ENCODE assay signal across 2 cellular contexts in the genomic region with DNA sequence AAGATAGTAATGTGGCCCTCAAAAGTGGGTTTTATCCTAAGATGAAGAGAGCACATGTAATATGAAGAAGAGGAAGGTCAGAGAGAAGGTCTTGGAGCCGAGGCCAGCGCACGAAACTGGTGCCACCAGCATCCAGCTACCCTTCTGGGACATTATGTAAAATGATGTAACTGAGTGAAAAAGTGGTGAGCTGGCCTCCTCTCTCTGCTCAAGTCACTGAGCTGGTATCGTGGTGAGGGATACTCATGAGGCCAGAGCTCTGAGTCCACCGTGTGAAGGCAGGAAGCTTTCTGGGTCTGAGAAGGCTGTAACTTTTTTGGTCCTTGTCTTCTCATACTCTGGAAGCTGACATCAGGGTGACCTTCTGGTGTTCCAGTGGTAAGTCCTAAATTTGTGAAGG.
TF ChIP-seq lines count a peak whose summit lies in the region.

No MANE protein-coding gene starts in this region.

TF ChIP-seq in IMR-90, 13 proteins besides CTCF, POLR2A, EP300 and RAD21:
- TF ChIP-seq SMC3 (IDR thresholded peaks at IDR 0.05; ENCODE audit: low read depth, low read length), result no peak
- TF ChIP-seq CEBPB (IDR thresholded peaks at IDR 0.05; ENCODE audit: low read depth, low read length), result peak; percentile 14; the same call in 1 of the 2 replicates
- TF ChIP-seq FOS (IDR thresholded peaks at IDR 0.05; ENCODE audit: low read depth, low read length), result no peak

TF ChIP-seq in SK-N-SH, 30 proteins besides CTCF, POLR2A, EP300 and RAD21:
- TF ChIP-seq POLR2AphosphoS5 (IDR thresholded peaks at IDR 0.05; ENCODE audit: low read depth, low read length) (no peak), EZH2phosphoT487 (IDR thresholded peaks at IDR 0.05; ENCODE audit: borderline replicate concordance, low read depth) (no peak), CHD2 (IDR thresholded peaks at IDR 0.05; ENCODE audit: low read length, partially characterized antibody) (no peak), NFIC (IDR thresholded peaks at IDR 0.05; ENCODE audit: borderline replicate concordance) (no peak), RFX5 (IDR thresholded peaks at IDR 0.05; ENCODE audit: low read length) (no peak), MEF2A (IDR thresholded peaks at IDR 0.05; ENCODE audit: borderline replicate concordance, low read depth) (no peak), GATA2 (CRISPR knock-in tag; IDR thresholded peaks at IDR 0.05) (no peak), FOSL2 (IDR thresholded peaks at IDR 0.05; ENCODE audit: borderline replicate concordance, low read depth) (no peak), SMC3 (IDR thresholded peaks at IDR 0.05; ENCODE audit: low read depth, low read length) (no peak), FOXM1 (IDR thresholded peaks at IDR 0.05; ENCODE audit: low read depth) (no peak), YY1 (IDR thresholded peaks at IDR 0.05; ENCODE audit: low read depth) (no peak), TEAD4 (IDR thresholded peaks at IDR 0.05; ENCODE audit: borderline replicate concordance, insufficient read depth) (no peak), RXRA (IDR thresholded peaks at IDR 0.05; ENCODE audit: borderline replicate concordance, low read depth) (no peak), MXI1 (IDR thresholded peaks at IDR 0.05; ENCODE audit: low read depth, low read length) (no peak)
- TF ChIP-seq, protein P1, sequence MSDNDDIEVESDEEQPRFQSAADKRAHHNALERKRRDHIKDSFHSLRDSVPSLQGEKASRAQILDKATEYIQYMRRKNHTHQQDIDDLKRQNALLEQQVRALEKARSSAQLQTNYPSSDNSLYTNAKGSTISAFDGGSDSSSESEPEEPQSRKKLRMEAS (IDR thresholded peaks at IDR 0.05; ENCODE audit: low read depth), result no peak
- TF ChIP-seq, protein P2, sequence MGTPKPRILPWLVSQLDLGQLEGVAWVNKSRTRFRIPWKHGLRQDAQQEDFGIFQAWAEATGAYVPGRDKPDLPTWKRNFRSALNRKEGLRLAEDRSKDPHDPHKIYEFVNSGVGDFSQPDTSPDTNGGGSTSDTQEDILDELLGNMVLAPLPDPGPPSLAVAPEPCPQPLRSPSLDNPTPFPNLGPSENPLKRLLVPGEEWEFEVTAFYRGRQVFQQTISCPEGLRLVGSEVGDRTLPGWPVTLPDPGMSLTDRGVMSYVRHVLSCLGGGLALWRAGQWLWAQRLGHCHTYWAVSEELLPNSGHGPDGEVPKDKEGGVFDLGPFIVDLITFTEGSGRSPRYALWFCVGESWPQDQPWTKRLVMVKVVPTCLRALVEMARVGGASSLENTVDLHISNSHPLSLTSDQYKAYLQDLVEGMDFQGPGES (IDR thresholded peaks at IDR 0.05; ENCODE audit: low read depth, low read length), result no peak
- TF ChIP-seq, protein P3, sequence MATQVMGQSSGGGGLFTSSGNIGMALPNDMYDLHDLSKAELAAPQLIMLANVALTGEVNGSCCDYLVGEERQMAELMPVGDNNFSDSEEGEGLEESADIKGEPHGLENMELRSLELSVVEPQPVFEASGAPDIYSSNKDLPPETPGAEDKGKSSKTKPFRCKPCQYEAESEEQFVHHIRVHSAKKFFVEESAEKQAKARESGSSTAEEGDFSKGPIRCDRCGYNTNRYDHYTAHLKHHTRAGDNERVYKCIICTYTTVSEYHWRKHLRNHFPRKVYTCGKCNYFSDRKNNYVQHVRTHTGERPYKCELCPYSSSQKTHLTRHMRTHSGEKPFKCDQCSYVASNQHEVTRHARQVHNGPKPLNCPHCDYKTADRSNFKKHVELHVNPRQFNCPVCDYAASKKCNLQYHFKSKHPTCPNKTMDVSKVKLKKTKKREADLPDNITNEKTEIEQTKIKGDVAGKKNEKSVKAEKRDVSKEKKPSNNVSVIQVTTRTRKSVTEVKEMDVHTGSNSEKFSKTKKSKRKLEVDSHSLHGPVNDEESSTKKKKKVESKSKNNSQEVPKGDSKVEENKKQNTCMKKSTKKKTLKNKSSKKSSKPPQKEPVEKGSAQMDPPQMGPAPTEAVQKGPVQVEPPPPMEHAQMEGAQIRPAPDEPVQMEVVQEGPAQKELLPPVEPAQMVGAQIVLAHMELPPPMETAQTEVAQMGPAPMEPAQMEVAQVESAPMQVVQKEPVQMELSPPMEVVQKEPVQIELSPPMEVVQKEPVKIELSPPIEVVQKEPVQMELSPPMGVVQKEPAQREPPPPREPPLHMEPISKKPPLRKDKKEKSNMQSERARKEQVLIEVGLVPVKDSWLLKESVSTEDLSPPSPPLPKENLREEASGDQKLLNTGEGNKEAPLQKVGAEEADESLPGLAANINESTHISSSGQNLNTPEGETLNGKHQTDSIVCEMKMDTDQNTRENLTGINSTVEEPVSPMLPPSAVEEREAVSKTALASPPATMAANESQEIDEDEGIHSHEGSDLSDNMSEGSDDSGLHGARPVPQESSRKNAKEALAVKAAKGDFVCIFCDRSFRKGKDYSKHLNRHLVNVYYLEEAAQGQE (IDR thresholded peaks at IDR 0.05; ENCODE audit: low read depth, low read length), result no peak
- TF ChIP-seq, protein P4, sequence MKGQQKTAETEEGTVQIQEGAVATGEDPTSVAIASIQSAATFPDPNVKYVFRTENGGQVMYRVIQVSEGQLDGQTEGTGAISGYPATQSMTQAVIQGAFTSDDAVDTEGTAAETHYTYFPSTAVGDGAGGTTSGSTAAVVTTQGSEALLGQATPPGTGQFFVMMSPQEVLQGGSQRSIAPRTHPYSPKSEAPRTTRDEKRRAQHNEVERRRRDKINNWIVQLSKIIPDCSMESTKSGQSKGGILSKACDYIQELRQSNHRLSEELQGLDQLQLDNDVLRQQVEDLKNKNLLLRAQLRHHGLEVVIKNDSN (IDR thresholded peaks at IDR 0.05; ENCODE audit: borderline replicate concordance, low read depth), result no peak
- TF ChIP-seq, protein P5, sequence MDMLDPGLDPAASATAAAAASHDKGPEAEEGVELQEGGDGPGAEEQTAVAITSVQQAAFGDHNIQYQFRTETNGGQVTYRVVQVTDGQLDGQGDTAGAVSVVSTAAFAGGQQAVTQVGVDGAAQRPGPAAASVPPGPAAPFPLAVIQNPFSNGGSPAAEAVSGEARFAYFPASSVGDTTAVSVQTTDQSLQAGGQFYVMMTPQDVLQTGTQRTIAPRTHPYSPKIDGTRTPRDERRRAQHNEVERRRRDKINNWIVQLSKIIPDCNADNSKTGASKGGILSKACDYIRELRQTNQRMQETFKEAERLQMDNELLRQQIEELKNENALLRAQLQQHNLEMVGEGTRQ (IDR thresholded peaks at IDR 0.05; ENCODE audit: borderline replicate concordance, low read depth, low read length), result no peak
